In genomic region chr6:83998021-83998584, GRCh38 we compare ENCODE assay signal across 9 cellular contexts. TPM values are rescaled to one million over a fixed set of nuclear protein-coding genes. Genes with fewer than 3 reads are reported as not detected.
"Had no signal": no experiment of that assay in that cellular context is flagged by ENCODE, and none has a peak within 500 bp of the region (broad histone marks: within the 10 kb centered on the region; RNA-seq: fewer than 3 reads in every experiment).

No MANE protein-coding gene starts in this region.

- H3K4me1 ChIP-seq: HAP-1 had no signal

- FAIRE-seq: HepG2 had no signal

- H3K36me3 ChIP-seq: HAP-1 had no signal

- H3K4me3 Mint-ChIP-seq: GM23338, IgD-negative memory B cell had no signal

- DNase-seq: H7, KG1 had no signal

- H3K9me3 ChIP-seq: HAP-1 had no signal

- H3K27ac ChIP-seq: HL-60 had no signal

- H3K27ac Mint-ChIP-seq: GM23338, IgD-negative memory B cell had no signal

- H3K4me3 ChIP-seq: GM23338, HAP-1 had no signal

- H3K4me1 Mint-ChIP-seq: IgD-negative memory B cell had no signal

- H3K4me2 ChIP-seq: GM23338 had no signal

- ATAC-seq: GM23338, HCT116, HepG2 had no signal

RNA-seq across cellular contexts. Expression of gene MRAP2, which starts 35.5 kb away (rescaled TPM):
- total RNA-seq: H4 had no signal
- polyA plus RNA-seq: IgD-negative memory B cell had no signal
